ENCODE assay signal across 8 cellular contexts in genomic region chr1:212608209-212608955, GRCh38. TPM values are rescaled to one million over a fixed set of nuclear protein-coding genes. Genes with fewer than 3 reads are reported as not detected.
DNase-seq lines count a peak whose midpoint lies in the region; ATAC-seq and TF ChIP-seq lines count a peak whose summit lies in the region.

ATF3 (plus strand) TSS chr1:212608761; CDS start chr1:212615022, 6,261 bp downstream.

- POLR2A ChIA-PET in PC-9 (lab: Charles Lee; ENCODE audit: unreplicated experiment) = interaction anchor here (0.5 to 1.0 kb wide), 19 partner anchors 9 to 572 kb away, joined by 3 to 42 read pairs (median 6); partner anchors contain the start of gene FLVCR1

- ATAC-seq in GM21619 (IDR thresholded peaks at IDR 0.05; ENCODE audit: unreplicated experiment) = peak; percentile 65

- H3K9ac ChIP-seq in mucosa of stomach (ENCODE audit: low read length) = peak within 1 kb of the TSS; percentile 98

- 0 out of 2 replicates have a peak, but pooled peaks cover 4% of the 10 kb centered on the region for H3F3A ChIP-seq in PC-9 (ENCODE audit: insufficient read depth, low read depth)

- no peaks in the 10 kb centered on the region for H3K36me3 ChIP-seq in PC-9 (ENCODE audit: low read depth)
- no peaks in the 10 kb centered on the region for H3K36me3 ChIP-seq in esophagus (ENCODE audit: control insufficient read depth in 2 of 2, insufficient read depth in 2 of 2, low read length in 1 of 2)
- no peaks in the 10 kb centered on the region for H3K36me3 ChIP-seq in mucosa of stomach (ENCODE audit: control insufficient read depth, insufficient read depth, low read length)

- H3K79me2 ChIP-seq in PC-9 (ENCODE audit: low read depth) = no peaks in the 10 kb centered on the region

- peak within 1 kb of the TSS; percentile 91 for H3K4me2 ChIP-seq in PC-9

- H3K4me1 ChIP-seq in PC-9 (replicated peaks; ENCODE audit: insufficient read depth) = peaks cover 28% of the 10 kb centered on the region
- H3K4me1 ChIP-seq in esophagus (ENCODE audit: control insufficient read depth in 2 of 2, insufficient read depth in 2 of 2, low read length in 1 of 2) = peaks cover 0 to 3% of the 10 kb centered on the region in 2 donors
- peaks cover 38% of the 10 kb centered on the region for H3K4me1 ChIP-seq in mucosa of stomach (ENCODE audit: control insufficient read depth, insufficient read depth, low read length)

- H3K4me3 ChIP-seq in PC-9 (peak within 1 kb of the TSS; percentile 96), esophagus (ENCODE audit: low read depth in 1 of 2, low read length in 2 of 2) (peak within 1 kb of the TSS; percentile 62 to 72), mucosa of stomach (ENCODE audit: low read length) (peak within 1 kb of the TSS; percentile 83)

- BruUV-seq in PC-9 (replicated peaks; lab: Mats Ljungman, UMichigan) = no TSS peak

- peak; percentile 28; the same call in 1 of the 2 replicates for TF ChIP-seq RAD21 in Ishikawa (IDR thresholded peaks at IDR 0.05; ENCODE audit: low read depth)

- H3K27me3 ChIP-seq in PC-9 (ENCODE audit: insufficient read depth, low read depth) = peaks cover 57% of the 10 kb centered on the region
- H3K27me3 ChIP-seq in esophagus (ENCODE audit: control insufficient read depth in 1 of 2, insufficient read depth in 2 of 2, low read length in 2 of 2) = no peaks in the 10 kb centered on the region
- H3K27me3 ChIP-seq in mucosa of stomach (ENCODE audit: control insufficient read depth, insufficient read depth, low read length) = peaks cover 18% of the 10 kb centered on the region

- H2AFZ ChIP-seq in PC-9 = peak within 1 kb of the TSS; percentile 77

- H3K9me2 ChIP-seq in PC-9 (ENCODE audit: insufficient read depth) = no peaks in the 10 kb centered on the region

- no peak for TF ChIP-seq CTCF in PC-9 (conservative IDR thresholded peaks at IDR 0.05)

- H3K9me3 ChIP-seq in PC-9 (ENCODE audit: insufficient read depth, low read depth) (no peaks in the 10 kb centered on the region), esophagus (ENCODE audit: control insufficient read depth in 2 of 2, insufficient read depth in 1 of 2, low read depth in 1 of 2, low read length in 1 of 2) (no peaks in the 10 kb centered on the region), mucosa of stomach (ENCODE audit: control insufficient read depth, low read length) (no peaks in the 10 kb centered on the region)

- DNase-seq in DMS53 (lab: John Stamatoyannopoulos, UW) = peak; percentile 100
- DNase-seq in PC-9 = peak; percentile 89 to 99
- DNase-seq in activated T-cell treated with anti-CD3 and anti-CD28 coated beads, Interleukin-2, amount 50 U/mL, for 1 hour = peak; percentile 81
- DNase-seq in stimulated activated CD8-positive, alpha-beta memory T cell treated with anti-CD3 and anti-CD28 coated beads, Interleukin-4, amount 100 ng/mL, for 48 hours = peak; percentile 95

- intact Hi-C loops in PC-9 (cut with micrococcal nuclease; ENCODE audit: unreplicated experiment) = loop anchor here (1.0 to 2.0 kb wide), 7 partner anchors 12 to 174 kb away; no protein-coding TSS in a partner anchor

- peak; percentile 82 for TF ChIP-seq EP300 in Ishikawa (IDR thresholded peaks at IDR 0.05; ENCODE audit: borderline replicate concordance)

- CTCF ChIA-PET in PC-9 (lab: Charles Lee) = interaction anchor here (0.6 to 1.4 kb wide), 2 partner anchors 12 to 1741 kb away, joined by 3 to 4 read pairs; no protein-coding TSS in a partner anchor

- H3K27ac ChIP-seq in PC-9 (peak within 1 kb of the TSS; percentile 72), esophagus (ENCODE audit: low read depth in 2 of 2, low read length in 1 of 2) (peak within 1 kb of the TSS; percentile 93 to 94)

- H4K20me1 ChIP-seq in PC-9 (ENCODE audit: insufficient read depth) = peaks cover 14% of the 10 kb centered on the region; the same call in 1 of the 2 replicates

- 0% methylated on average over 65 of the region's 65 CpGs for WGBS in esophagus, 2 donors

TF ChIP-seq in Ishikawa, 13 proteins besides CTCF, POLR2A, EP300 and RAD21:
- TF ChIP-seq CREB1 (IDR thresholded peaks at IDR 0.05; ENCODE audit: low read depth) (peak; percentile 72), TCF12 (IDR thresholded peaks at IDR 0.05; ENCODE audit: low read depth) (peak; percentile 95), MAX (IDR thresholded peaks at IDR 0.05) (peak; percentile 84), REST (IDR thresholded peaks at IDR 0.05; ENCODE audit: low read depth) (no peak), FOXM1 (IDR thresholded peaks at IDR 0.05; ENCODE audit: borderline replicate concordance, low read depth) (peak; percentile 66; the same call in 1 of the 2 replicates), NFIC (IDR thresholded peaks at IDR 0.05) (peak; percentile 74), USF1 (IDR thresholded peaks at IDR 0.05) (no peak), EGR1 (IDR thresholded peaks at IDR 0.05) (peak; percentile 47; the same call in 1 of the 2 replicates), CEBPB (IDR thresholded peaks at IDR 0.05) (peak; percentile 99), ZBTB7A (IDR thresholded peaks at IDR 0.05; ENCODE audit: low read depth) (peak; percentile 69; the same call in 1 of the 2 replicates), YY1 (IDR thresholded peaks at IDR 0.05; ENCODE audit: low read depth) (peak; percentile 59), TEAD4 (IDR thresholded peaks at IDR 0.05) (peak; percentile 70), TAF1 (IDR thresholded peaks at IDR 0.05; ENCODE audit: low read depth) (peak; percentile 86)

RNA-seq across cellular contexts. Expression of gene ATF3, which starts in this region (rescaled TPM):
- total RNA-seq in PC-9 (2021) = 10.2 and 10.8 TPM in 2 replicates
- polyA plus RNA-seq in esophagus = 1 to 10 TPM; 4.7 to 9.2 TPM

Comparison
In these comparisons a context has a peak if more than half of its experiments do, and no peak if none do; other contexts are left out.
1. Peak in every context shown above with its lines: DNase-seq, ATAC-seq, H3K4me3 ChIP-seq and H3K27ac ChIP-seq.